31 cellular contexts compared by ENCODE assay signal in genomic region chr1:246811985-246812384, GRCh38.
"Had no signal": no experiment of that assay in that cellular context is flagged by ENCODE, and none has a peak within 500 bp of the region (broad histone marks: within the 10 kb centered on the region; RNA-seq: fewer than 3 reads in every experiment).

No MANE protein-coding gene starts in this region.

- H3K36me3 ChIP-seq: ascending aorta had no signal

- H3K27ac Mint-ChIP-seq: activated CD4-positive, alpha-beta memory T cell treated with anti-CD3 and anti-CD28 coated beads, Interleukin-2, amount 10 ng/mL, durations not matched to agents 7 days and 5 days; activated CD4-positive, alpha-beta T cell treated with anti-CD3 and anti-CD28 coated beads, Interleukin-2, amount 10 ng/mL, durations not matched to agents 7 days and 5 days; activated naive CD4-positive, alpha-beta T cell treated with anti-CD3 and anti-CD28 coated beads, Interleukin-2, amount 10 ng/mL, durations not matched to agents 7 days and 5 days; activated naive CD4-positive, alpha-beta T cell treated with anti-CD3 and anti-CD28 coated beads, Interleukin-2, amount 50 U/mL, for 72 hours; activated naive CD8-positive, alpha-beta T cell treated with anti-CD3 and anti-CD28 coated beads, Interleukin-2, amount 10 ng/mL, durations not matched to agents 7 days and 5 days; activated T-cell treated with anti-CD3 and anti-CD28 coated beads, Interleukin-2, amount 50 U/mL, for 24 hours; activated T-cell treated with anti-CD3 and anti-CD28 coated beads, Interleukin-2, amount 50 U/mL, for 72 hours; brain; dendritic cell treated with granulocyte-macrophage colony-stimulating factor and Interleukin-4, amounts not matched to agents 40 ng/mL and 50 ng/mL, for 4 days; T-helper 17 cell; T-helper 2 cell treated with Interferon-gamma antibody and Interleukin-4, amounts not matched to agents 5 μg/mL and 100 μg/mL, for 36 hours had no signal

- H3K27me3 ChIP-seq: ascending aorta had no signal

- H3K36me3 Mint-ChIP-seq: activated naive CD4-positive, alpha-beta T cell treated with anti-CD3 and anti-CD28 coated beads, Interleukin-2, amount 10 ng/mL, durations not matched to agents 7 days and 5 days; activated naive CD4-positive, alpha-beta T cell treated with anti-CD3 and anti-CD28 coated beads, Interleukin-2, amount 50 U/mL, for 72 hours; activated naive CD8-positive, alpha-beta T cell treated with anti-CD3 and anti-CD28 coated beads, Interleukin-2, amount 10 ng/mL, durations not matched to agents 7 days and 5 days; brain had no signal

- H3K4me1 Mint-ChIP-seq: activated CD4-positive, alpha-beta memory T cell treated with anti-CD3 and anti-CD28 coated beads, Interleukin-2, amount 10 ng/mL, durations not matched to agents 7 days and 5 days; activated CD4-positive, alpha-beta T cell treated with anti-CD3 and anti-CD28 coated beads, Interleukin-2, amount 10 ng/mL, durations not matched to agents 7 days and 5 days; activated naive CD4-positive, alpha-beta T cell treated with anti-CD3 and anti-CD28 coated beads, Interleukin-2, amount 10 ng/mL, durations not matched to agents 7 days and 5 days; brain; central memory CD8-positive, alpha-beta T cell; T-helper 17 cell had no signal

- H3K9me3 ChIP-seq: ascending aorta had no signal

- ATAC-seq: activated naive CD4-positive, alpha-beta T cell treated with anti-CD3 and anti-CD28 coated beads, Interleukin-2, amount 50 U/mL, for 72 hours; activated T-cell treated with anti-CD3 and anti-CD28 coated beads, Interleukin-2, amount 50 U/mL, for 72 hours; esophagus mucosa; T-helper 17 cell had no signal

- H3K27ac ChIP-seq: ascending aorta, coronary artery, dorsolateral prefrontal cortex had no signal

- H3K9me3 Mint-ChIP-seq: activated CD4-positive, alpha-beta T cell treated with anti-CD3 and anti-CD28 coated beads, Interleukin-2, amount 10 ng/mL, durations not matched to agents 7 days and 5 days; activated naive CD4-positive, alpha-beta T cell treated with anti-CD3 and anti-CD28 coated beads, Interleukin-2, amount 10 ng/mL, durations not matched to agents 7 days and 5 days; activated T-cell treated with anti-CD3 and anti-CD28 coated beads, Interleukin-2, amount 50 U/mL, for 24 hours; activated T-cell treated with anti-CD3 and anti-CD28 coated beads, Interleukin-2, amount 50 U/mL, for 72 hours; central memory CD8-positive, alpha-beta T cell; dendritic cell treated with granulocyte-macrophage colony-stimulating factor and Interleukin-4, amounts not matched to agents 40 ng/mL and 50 ng/mL, for 4 days; T-helper 2 cell treated with Interferon-gamma antibody and Interleukin-4, amounts not matched to agents 5 μg/mL and 100 μg/mL, for 36 hours had no signal

- DNase-seq: activated CD4-positive, alpha-beta memory T cell treated with anti-CD3 and anti-CD28 coated beads, Interleukin-2, amount 10 ng/mL, durations not matched to agents 7 days and 5 days; activated CD4-positive, alpha-beta T cell treated with anti-CD3 and anti-CD28 coated beads for 1 hour; activated CD4-positive, alpha-beta T cell treated with anti-CD3 and anti-CD28 coated beads for 4 hours; activated CD4-positive, alpha-beta T cell treated with anti-CD3 and anti-CD28 coated beads, Interleukin-2, amount 10 ng/mL, durations not matched to agents 7 days and 5 days; activated CD4-positive, alpha-beta T cell treated with anti-CD3 and anti-CD28 coated beads, Interleukin-2, amount 50 U/mL, for 4 hours; activated CD8-positive, alpha-beta memory T cell treated with anti-CD3 and anti-CD28 coated beads, Interleukin-2, amount 50 U/mL, for 48 hours; activated gamma-delta T cell; activated naive CD4-positive, alpha-beta T cell; activated naive CD4-positive, alpha-beta T cell treated with anti-CD3 and anti-CD28 coated beads, Interleukin-2, amount 10 ng/mL, durations not matched to agents 7 days and 5 days; activated naive CD8-positive, alpha-beta T cell treated with anti-CD3 and anti-CD28 coated beads, Interleukin-2, amount 10 ng/mL, durations not matched to agents 7 days and 5 days; activated T-cell treated with anti-CD3 and anti-CD28 coated beads for 4 hours; activated T-cell treated with anti-CD3 and anti-CD28 coated beads, Interleukin-2, amount 50 U/mL, for 24 hours; activated T-cell treated with anti-CD3 and anti-CD28 coated beads, Interleukin-2, amount 50 U/mL, for 72 hours; dorsolateral prefrontal cortex; effector memory CD4-positive, alpha-beta T cell; foreskin fibroblast; glutamatergic neuron; T-helper 1 cell; T-helper 17 cell; T1000 had no signal

- H3K4me3 Mint-ChIP-seq: activated CD4-positive, alpha-beta memory T cell treated with anti-CD3 and anti-CD28 coated beads, Interleukin-2, amount 10 ng/mL, durations not matched to agents 7 days and 5 days; activated CD4-positive, alpha-beta T cell treated with anti-CD3 and anti-CD28 coated beads, Interleukin-2, amount 10 ng/mL, durations not matched to agents 7 days and 5 days; activated naive CD4-positive, alpha-beta T cell treated with anti-CD3 and anti-CD28 coated beads, Interleukin-2, amount 10 ng/mL, durations not matched to agents 7 days and 5 days; activated naive CD8-positive, alpha-beta T cell treated with anti-CD3 and anti-CD28 coated beads, Interleukin-2, amount 10 ng/mL, durations not matched to agents 7 days and 5 days; activated T-cell treated with anti-CD3 and anti-CD28 coated beads, Interleukin-2, amount 50 U/mL, for 24 hours; activated T-cell treated with anti-CD3 and anti-CD28 coated beads, Interleukin-2, amount 50 U/mL, for 72 hours; brain; central memory CD8-positive, alpha-beta T cell; dendritic cell treated with granulocyte-macrophage colony-stimulating factor and Interleukin-4, amounts not matched to agents 40 ng/mL and 50 ng/mL, for 4 days; endodermal cell; T-helper 17 cell; T-helper 2 cell treated with Interferon-gamma antibody and Interleukin-4, amounts not matched to agents 5 μg/mL and 100 μg/mL, for 36 hours had no signal

- H3K4me1 ChIP-seq: ascending aorta had no signal

- H3K4me3 ChIP-seq: ascending aorta, coronary artery, dorsolateral prefrontal cortex had no signal

- FAIRE-seq: bronchial epithelial cell, frontal cortex had no signal

- H3K27me3 Mint-ChIP-seq: activated CD4-positive, alpha-beta T cell treated with anti-CD3 and anti-CD28 coated beads, Interleukin-2, amount 10 ng/mL, durations not matched to agents 7 days and 5 days; dendritic cell treated with granulocyte-macrophage colony-stimulating factor and Interleukin-4, amounts not matched to agents 40 ng/mL and 50 ng/mL, for 4 days had no signal
